ENCODE assay signal across 8 cellular contexts in genomic region chr1:156508205-156508954, GRCh38. TPM values are rescaled to one million over a fixed set of nuclear protein-coding genes. Genes with fewer than 3 reads are reported as not detected.
DNase-seq lines count a peak whose midpoint lies in the region; ATAC-seq and TF ChIP-seq lines count a peak whose summit lies in the region.

No MANE protein-coding gene starts in this region.

- no peaks in the 10 kb centered on the region for H3K79me2 ChIP-seq in MM.1S (ENCODE audit: low read length)

- H3K4me3 ChIP-seq in MM.1S (ENCODE audit: low read length): no peak overlapping the region

- H3F3A ChIP-seq in MM.1S (ENCODE audit: insufficient read depth, low read length): peaks cover 19% of the 10 kb centered on the region

- peak overlapping the region; percentile 0; the same call in 1 of the 2 replicates for H3K4me2 ChIP-seq in MM.1S (ENCODE audit: low read depth, low read length)

- no peak for TF ChIP-seq CTCF in MM.1S (IDR thresholded peaks at IDR 0.05; ENCODE audit: low read length)

- H3K9me2 ChIP-seq in MM.1S (replicated peaks; ENCODE audit: insufficient read depth, low read length): no peaks in the 10 kb centered on the region

- no peaks in the 10 kb centered on the region for H4K20me1 ChIP-seq in MM.1S (ENCODE audit: insufficient read depth, low read length)

- no peaks in the 10 kb centered on the region for H3K27me3 ChIP-seq in MM.1S (replicated peaks; ENCODE audit: insufficient read depth, low read length)

- H2AFZ ChIP-seq in MM.1S (ENCODE audit: low read length): peak overlapping the region; percentile 0; the same call in 1 of the 2 replicates

- DNase-seq in EH (ENCODE audit: low read depth) (peak; percentile 79), MM.1S (peak; percentile 11), fibroblast of peridontal ligament (ENCODE audit: extremely low read depth) (peak; percentile 92), sciatic nerve (ENCODE audit: low spot score) (peak; percentile 86), SK-N-DZ (ENCODE audit: low spot score) (no peak), NCI-H1694 (lab: John Stamatoyannopoulos, UW) (no peak)

- no peaks in the 10 kb centered on the region for H3K9me3 ChIP-seq in MM.1S (replicated peaks; ENCODE audit: insufficient read depth, low read length)

- peaks cover 33% of the 10 kb centered on the region for H3K4me1 ChIP-seq in MM.1S (ENCODE audit: low read length)

- H3K36me3 ChIP-seq in MM.1S (replicated peaks; ENCODE audit: insufficient read depth, low read length): no peaks in the 10 kb centered on the region

- no peak overlapping the region for H3K27ac ChIP-seq in MM.1S (ENCODE audit: low read length)

- ATAC-seq in sciatic nerve: peak; percentile 50
- ATAC-seq in GM18519 (IDR thresholded peaks at IDR 0.05; ENCODE audit: low FRiP score, unreplicated experiment): no peak
- no peak for ATAC-seq in HG02588 (IDR thresholded peaks at IDR 0.05; ENCODE audit: unreplicated experiment)

- intact Hi-C loops in sciatic nerve (cut with DNase I): loop anchor here (5.0 kb wide), 1 partner anchor 51 kb away; no protein-coding TSS in a partner anchor

- no peak overlapping the region for H3K9ac ChIP-seq in MM.1S (ENCODE audit: low read length)

RNA-seq across cellular contexts. Expression of gene MEF2D, which starts 7.8 kb away (rescaled TPM):
- 66.8 TPM for total RNA-seq in sciatic nerve
- 5.8 and 6.3 TPM in 2 replicates for polyA plus RNA-seq in SK-N-DZ (2014; cell fraction: cytosol; rRNA removed)
- polyA plus RNA-seq in SK-N-DZ (2014; cell fraction: nucleus; rRNA removed): 11.9 and 15.0 TPM in 2 replicates

Comparison
In these comparisons a context has a peak if more than half of its experiments do, and no peak if none do; other contexts are left out.
1. DNase-seq: peak in EH (single experiment), MM.1S (single experiment), fibroblast of peridontal ligament (single experiment) and sciatic nerve (single experiment); none in SK-N-DZ (single experiment) and NCI-H1694 (single experiment).